ENCODE assay signal across 21 cellular contexts in genomic region chr11:92662580-92662979, GRCh38.
"Had no signal": no experiment of that assay in that cellular context is flagged by ENCODE, and none has a peak within 500 bp of the region (broad histone marks: within the 10 kb centered on the region; RNA-seq: fewer than 3 reads in every experiment).

No MANE protein-coding gene starts in this region.

- H3K9ac ChIP-seq: parathyroid adenoma had no signal

- DNase-seq: cortex of kidney; dorsolateral prefrontal cortex; effector CD8-positive, alpha-beta T cell; heart left ventricle; hippocampal formation; left colon; left ventricle myocardium superior; natural killer cell; psoas muscle; spleen; stimulated activated CD4-positive, alpha-beta T cell treated with anti-CD3 and anti-CD28 coated beads, Interleukin-15, amount 100 ng/mL, for 24 hours; stimulated activated CD4-positive, alpha-beta T cell treated with anti-CD3 and anti-CD28 coated beads, Interleukin-1b, Interleukin-23, amount 100 ng/mL, for 48 hours; stimulated activated CD4-positive, alpha-beta T cell treated with anti-CD3 and anti-CD28 coated beads, Interleukin-4, amount 100 ng/mL, for 24 hours; testis; upper lobe of right lung had no signal

- H3K4me1 ChIP-seq: heart left ventricle, parathyroid adenoma, psoas muscle, right atrium auricular region, spleen, testis, tibial nerve, upper lobe of right lung, vagina had no signal

- H3K27ac Mint-ChIP-seq: natural killer cell; stimulated activated memory B cell treated with anti-CD40 and anti-IgM and Interleukin-4, amounts not matched to agents 10 μg/mL and 1 μg/mL and 100 μg/mL, for 72 hours; stimulated activated naive CD8-positive, alpha-beta T cell treated with anti-CD3 and anti-CD28 coated beads, Interleukin-15, Interleukin-2, amounts not matched to agents 100 ng/mL and 50 ng/mL, for 24 hours had no signal

- H3K27me3 Mint-ChIP-seq: stimulated activated memory B cell treated with anti-CD40 and anti-IgM and Interleukin-4, amounts not matched to agents 10 μg/mL and 1 μg/mL and 100 μg/mL, for 72 hours; stimulated activated naive CD8-positive, alpha-beta T cell treated with anti-CD3 and anti-CD28 coated beads, Interleukin-15, Interleukin-2, amounts not matched to agents 100 ng/mL and 50 ng/mL, for 24 hours had no signal

- H3K4me3 ChIP-seq: dorsolateral prefrontal cortex, heart left ventricle, psoas muscle, right atrium auricular region, spleen, testis, tibial nerve, upper lobe of right lung, vagina had no signal

- H3K36me3 Mint-ChIP-seq: natural killer cell; stimulated activated memory B cell treated with anti-CD40 and anti-IgM and Interleukin-4, amounts not matched to agents 10 μg/mL and 1 μg/mL and 100 μg/mL, for 72 hours had no signal

- H3K27ac ChIP-seq: dorsolateral prefrontal cortex, heart left ventricle, parathyroid adenoma, psoas muscle, right atrium auricular region, spleen, testis, tibial nerve, upper lobe of right lung, vagina had no signal

- ATAC-seq: heart left ventricle; left colon; left ventricle myocardium superior; natural killer cell; psoas muscle; stimulated activated memory B cell treated with anti-CD40 and anti-IgM and Interleukin-4, amounts not matched to agents 10 μg/mL and 1 μg/mL and 100 μg/mL, for 72 hours; upper lobe of right lung had no signal

- H3K79me2 ChIP-seq: parathyroid adenoma had no signal

- H2AFZ ChIP-seq: parathyroid adenoma had no signal

- H3K27me3 ChIP-seq: dorsolateral prefrontal cortex, heart left ventricle, right atrium auricular region, spleen, testis, tibial nerve, upper lobe of right lung, vagina had no signal

- H3K36me3 ChIP-seq: heart left ventricle, right atrium auricular region, spleen, tibial nerve, upper lobe of right lung, vagina had no signal

- H3K4me3 Mint-ChIP-seq: natural killer cell; stimulated activated memory B cell treated with anti-CD40 and anti-IgM and Interleukin-4, amounts not matched to agents 10 μg/mL and 1 μg/mL and 100 μg/mL, for 72 hours; stimulated activated naive CD8-positive, alpha-beta T cell treated with anti-CD3 and anti-CD28 coated beads, Interleukin-15, Interleukin-2, amounts not matched to agents 100 ng/mL and 50 ng/mL, for 24 hours had no signal

- H3K4me1 Mint-ChIP-seq: natural killer cell; stimulated activated memory B cell treated with anti-CD40 and anti-IgM and Interleukin-4, amounts not matched to agents 10 μg/mL and 1 μg/mL and 100 μg/mL, for 72 hours had no signal
